25 cellular contexts compared by ENCODE assay signal in the genomic region with DNA sequence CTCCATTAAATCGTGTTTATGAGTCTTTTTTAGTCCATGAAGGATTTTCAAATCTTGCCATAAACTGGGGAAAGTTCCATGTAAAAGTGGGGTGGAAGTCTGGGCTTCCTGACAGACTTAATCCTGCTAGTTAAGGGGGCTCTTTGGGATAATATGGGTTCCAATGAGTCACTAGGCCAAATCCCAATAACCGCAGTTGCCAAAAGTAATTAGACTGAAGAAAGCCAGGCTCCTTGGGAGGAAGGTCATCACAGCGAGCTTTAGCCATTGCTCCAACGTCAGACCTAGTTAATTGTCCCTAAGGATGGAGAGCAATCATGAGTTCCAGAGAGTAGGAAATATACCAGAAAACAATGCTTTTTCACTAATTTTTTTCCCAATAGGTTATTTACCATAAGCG. TPM values are rescaled to one million over a fixed set of nuclear protein-coding genes. Genes with fewer than 3 reads are reported as not detected.
"Had no signal": no experiment of that assay in that cellular context is flagged by ENCODE, and none has a peak within 500 bp of the region (broad histone marks: within the 10 kb centered on the region; RNA-seq: fewer than 3 reads in every experiment).

No MANE protein-coding gene starts in this region.

- H3K4me3 Mint-ChIP-seq: dendritic cell treated with granulocyte-macrophage colony-stimulating factor and Interleukin-4, amounts not matched to agents 40 ng/mL and 50 ng/mL, for 4 days; endodermal cell; natural killer cell; neural crest cell; stimulated activated effector memory CD8-positive, alpha-beta T cell treated with anti-CD3 and anti-CD28 coated beads, Interleukin-12 subunit alpha, Interleukin-12 subunit beta, amount 100 ng/mL, for 72 hours had no signal

- H3K4me3 ChIP-seq: lower lobe of right lung, pancreas, right atrium auricular region, testis, tibial artery, upper lobe of left lung had no signal

- H3K27ac Mint-ChIP-seq: dendritic cell treated with granulocyte-macrophage colony-stimulating factor and Interleukin-4, amounts not matched to agents 40 ng/mL and 50 ng/mL, for 4 days; endodermal cell; natural killer cell; progenitor cell of endocrine pancreas; stimulated activated effector memory CD8-positive, alpha-beta T cell treated with anti-CD3 and anti-CD28 coated beads, Interleukin-12 subunit alpha, Interleukin-12 subunit beta, amount 100 ng/mL, for 72 hours had no signal

- H3K9me3 ChIP-seq: lower lobe of right lung, neutrophil, pancreas, right atrium auricular region, testis, tibial artery, upper lobe of left lung had no signal

- H3K9me3 Mint-ChIP-seq: dendritic cell treated with granulocyte-macrophage colony-stimulating factor and Interleukin-4, amounts not matched to agents 40 ng/mL and 50 ng/mL, for 4 days; endodermal cell; natural killer cell; neural crest cell; stimulated activated effector memory CD8-positive, alpha-beta T cell treated with anti-CD3 and anti-CD28 coated beads, Interleukin-12 subunit alpha, Interleukin-12 subunit beta, amount 100 ng/mL, for 72 hours had no signal

- H3K27ac ChIP-seq: epithelial cell of prostate, lower lobe of right lung, neutrophil, pancreas, right atrium auricular region, testis, tibial artery, upper lobe of left lung had no signal

- H3K27me3 ChIP-seq: pancreas, right atrium auricular region, testis, tibial artery, upper lobe of left lung had no signal

- H3K4me1 Mint-ChIP-seq: endodermal cell; natural killer cell; neural crest cell; stimulated activated effector memory CD8-positive, alpha-beta T cell treated with anti-CD3 and anti-CD28 coated beads, Interleukin-12 subunit alpha, Interleukin-12 subunit beta, amount 100 ng/mL, for 72 hours had no signal

- DNase-seq: effector CD8-positive, alpha-beta T cell; endodermal cell; head of caudate nucleus; left ventricle myocardium superior; lower lobe of right lung; natural killer cell; pancreas; stimulated activated CD4-positive, alpha-beta T cell treated with anti-CD3 and anti-CD28 coated beads, Interleukin-2, amount 100 ng/mL, for 24 hours; stimulated activated CD4-positive, alpha-beta T cell treated with anti-CD3 and anti-CD28 coated beads, Interleukin-4, amount 100 ng/mL, for 24 hours; stimulated activated naive CD8-positive, alpha-beta T cell treated with anti-CD3 and anti-CD28 coated beads, Interleukin-15, Interleukin-2, amounts not matched to agents 100 U/mL and 50 U/mL, for 24 hours; substantia nigra; testis; tibial artery; upper lobe of left lung had no signal

- H3K4me1 ChIP-seq: pancreas, right atrium auricular region, testis, tibial artery had no signal

- H3K36me3 Mint-ChIP-seq: natural killer cell; stimulated activated effector memory CD8-positive, alpha-beta T cell treated with anti-CD3 and anti-CD28 coated beads, Interleukin-12 subunit alpha, Interleukin-12 subunit beta, amount 100 ng/mL, for 72 hours had no signal

- H3K36me3 ChIP-seq: lower lobe of right lung, neutrophil, pancreas, right atrium auricular region, tibial artery, upper lobe of left lung had no signal

- ATAC-seq: esophagus mucosa; left ventricle myocardium superior; lower lobe of right lung; natural killer cell; pancreas; sciatic nerve; stimulated activated effector memory CD8-positive, alpha-beta T cell treated with anti-CD3 and anti-CD28 coated beads, Interleukin-12 subunit alpha, Interleukin-12 subunit beta, amount 100 ng/mL, for 72 hours; stimulated activated naive CD8-positive, alpha-beta T cell treated with anti-CD3 and anti-CD28 coated beads, Interleukin-15, Interleukin-2, amounts not matched to agents 100 U/mL and 50 U/mL, for 24 hours had no signal

RNA-seq across cellular contexts. Expression of a gene that starts 10.8 kb away (rescaled TPM):
- total RNA-seq: mononuclear cell, natural killer cell, neural crest cell had no signal
- polyA plus RNA-seq: keratinocyte had no signal
